Comparison of ENCODE assay signal across 9 cellular contexts in the genomic region with DNA sequence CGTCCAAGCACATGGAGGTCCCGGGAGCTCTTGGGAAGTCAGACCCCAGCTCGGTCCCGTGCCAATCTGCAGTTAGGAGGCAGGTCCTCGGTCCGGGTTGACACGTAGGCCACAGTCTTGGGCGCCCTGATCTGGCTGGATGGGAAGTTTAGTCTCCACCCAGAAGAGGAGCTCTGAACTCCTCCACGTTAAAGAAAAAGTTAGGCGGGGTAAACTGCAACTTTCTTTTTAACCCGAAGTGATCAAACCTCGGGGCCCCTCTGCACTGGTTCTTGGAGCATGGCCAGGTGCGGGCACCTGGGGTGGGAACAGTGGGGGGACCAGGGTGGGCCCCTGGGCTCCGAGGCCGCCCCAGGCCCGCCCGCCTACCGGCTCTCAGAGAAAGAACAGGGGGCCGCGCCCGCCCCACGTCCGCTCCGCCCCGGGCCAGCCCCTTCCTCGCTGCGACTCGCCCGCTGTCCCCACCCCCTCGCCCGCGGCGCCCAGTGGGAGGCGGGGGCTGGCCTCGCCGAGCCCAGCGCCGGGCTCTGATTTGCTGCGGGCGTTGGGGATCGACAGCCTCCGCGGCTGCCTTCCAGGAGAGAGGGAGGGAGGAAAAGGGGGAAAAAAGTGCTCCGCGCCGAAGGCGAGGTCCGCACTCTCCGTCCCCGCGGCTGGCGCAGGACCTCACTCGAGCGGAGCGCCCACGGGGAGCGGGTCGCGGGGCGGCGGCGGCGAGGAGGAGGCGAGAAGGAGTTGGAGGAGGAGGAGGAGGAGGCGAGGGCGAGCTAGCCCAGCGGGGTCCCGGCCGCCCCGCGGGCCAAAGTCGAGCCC.
DNase-seq lines count a peak whose midpoint lies in the region; ATAC-seq lines count a peak whose summit lies in the region.
"Had no signal": no experiment of that assay in that cellular context is flagged by ENCODE, and none has a peak within 500 bp of the region (broad histone marks: within the 10 kb centered on the region; RNA-seq: fewer than 3 reads in every experiment).

A gene (plus strand): TSS at position 631 of the 813 bp plus-strand sequence. CDS start 385 bp downstream, outside the sequence.

- no peaks in the 10 kb centered on the region for H3K9me3 ChIP-seq in mucosa of stomach (ENCODE audit: control insufficient read depth, low read length)
- H3K9me3 ChIP-seq: HAP-1 had no signal

- no peak within 1 kb of the TSS for H3K4me3 ChIP-seq in mucosa of stomach (ENCODE audit: low read length)
- H3K4me3 ChIP-seq: HAP-1 had no signal

- no peaks in the 10 kb centered on the region for H3K36me3 ChIP-seq in mucosa of stomach (ENCODE audit: control insufficient read depth, insufficient read depth, low read length)
- H3K36me3 ChIP-seq: HAP-1 had no signal

- peaks cover 19% of the 10 kb centered on the region for H3K27me3 ChIP-seq in mucosa of stomach (ENCODE audit: control insufficient read depth, insufficient read depth, low read length)

- peak within 1 kb of the TSS; percentile 57 for H3K9ac ChIP-seq in mucosa of stomach (ENCODE audit: low read length)

- no peak for ATAC-seq in HG02571 (IDR thresholded peaks at IDR 0.05; ENCODE audit: unreplicated experiment)

- H3K4me1 ChIP-seq in mucosa of stomach (ENCODE audit: control insufficient read depth, insufficient read depth, low read length), result peaks cover 4% of the 10 kb centered on the region
- H3K4me1 ChIP-seq: HAP-1 had no signal

- peak in 11 of 14 donors; percentile 14 to 82 (median 50) for DNase-seq in C1 segment of cervical spinal cord (lab: John Stamatoyannopoulos, UW)
- peak; percentile 76 for DNase-seq in NCI-H1105 (lab: John Stamatoyannopoulos, UW)
- peak; percentile 27 for DNase-seq in activated T-cell treated with anti-CD3 and anti-CD28 coated beads for 4 hours
- DNase-seq in fibroblast of gingiva (ENCODE audit: low read depth), result peak; percentile 92
- peak; percentile 4 to 7 for DNase-seq in stimulated activated CD8-positive, alpha-beta memory T cell treated with anti-CD3 and anti-CD28 coated beads, Interleukin-2, amount 100 ng/mL, for 1 hour (ENCODE audit: low read depth in 2 of 2)
- DNase-seq in GM19240 (ENCODE audit: insufficient read length, low spot score), result no peak
